10 cellular contexts compared by ENCODE assay signal in the genomic region with DNA sequence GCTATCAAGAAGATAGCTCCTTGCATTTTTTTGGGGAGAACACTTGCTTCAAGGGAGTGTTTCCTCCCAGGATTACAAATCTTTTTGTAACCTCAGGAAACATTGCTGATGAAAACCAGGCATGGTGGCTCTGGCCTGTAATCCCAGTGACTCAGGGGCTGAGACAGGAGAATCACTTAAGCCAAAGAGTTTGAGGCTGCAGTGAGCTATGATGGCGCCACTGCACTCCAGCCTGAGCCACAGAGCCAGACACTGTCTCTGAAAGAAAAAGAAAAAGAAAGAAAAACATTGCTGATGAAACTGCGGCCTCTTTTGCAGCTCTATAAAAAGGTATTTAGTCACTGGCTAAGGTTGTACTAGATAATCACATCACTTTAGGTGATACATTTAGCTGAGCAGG. TPM values are rescaled to one million over a fixed set of nuclear protein-coding genes. Genes with fewer than 3 reads are reported as not detected.
A peak's percentile ranks its signal among the peaks of the same experiment; 100 is the strongest.
DNase-seq lines count a peak whose midpoint lies in the region; ATAC-seq, FAIRE-seq and TF ChIP-seq lines count a peak whose summit lies in the region.
"Had no signal": no experiment of that assay in that cellular context is flagged by ENCODE, and none has a peak within 500 bp of the region (broad histone marks: within the 10 kb centered on the region; RNA-seq: fewer than 3 reads in every experiment).

No MANE protein-coding gene starts in this region.

- no peaks in the 10 kb centered on the region for H3K79me2 ChIP-seq in GM12878 (ENCODE audit: control insufficient read depth, insufficient read depth, low read length)

- H3K9me3 ChIP-seq in BLaER1 (peaks cover 21% of the 10 kb centered on the region), HUES48 (ENCODE audit: control insufficient read depth, insufficient read depth, low read length) (no peaks in the 10 kb centered on the region), GM12878 (replicated peaks; ENCODE audit: control insufficient read depth, insufficient read depth, low read length) (no peaks in the 10 kb centered on the region; the same call in 2 of the 3 replicates), mucosa of rectum (ENCODE audit: control insufficient read depth in 2 of 2, low read length in 2 of 2) (no peaks in the 10 kb centered on the region)

- in situ Hi-C loops in GM12878 (cut with MboI), result no loop called here

- no peak overlapping the region for H3K27ac Mint-ChIP-seq in stimulated activated effector memory CD8-positive, alpha-beta T cell treated with anti-CD3 and anti-CD28 coated beads, Interleukin-12 subunit alpha, Interleukin-12 subunit beta, amount 100 ng/mL, for 72 hours

- WGBS in GM12878 (ENCODE audit: insufficient coverage, insufficient replicate concordance, low lambda C conversion rate, missing lambda C conversion rate), result 55% methylated on average over 2 of the region's 2 CpGs

- no peak for FAIRE-seq in GM12878 (lab: Jason Lieb, UNC)
- FAIRE-seq: GM18507 had no signal

- peak overlapping the region; percentile 22; the same call in 1 of the 2 replicates for H2AFZ ChIP-seq in GM12878 (ENCODE audit: control insufficient read depth, low read depth, low read length)

- no peaks in the 10 kb centered on the region for H3K9me3 Mint-ChIP-seq in stimulated activated effector memory CD8-positive, alpha-beta T cell treated with anti-CD3 and anti-CD28 coated beads, Interleukin-12 subunit alpha, Interleukin-12 subunit beta, amount 100 ng/mL, for 72 hours

- SMC1A ChIA-PET in GM12878 (lab: Charles Lee; ENCODE audit: uncharacterized antibody, unreplicated experiment), result no interaction called here

- no peak for TF ChIP-seq POLR2A in GM12878 (IDR thresholded peaks at IDR 0.05; ENCODE audit: low read depth, low read length)

- H3K4me3 ChIP-seq in BLaER1 (peak overlapping the region; percentile 65; the same call in 1 of the 2 replicates), HUES48 (ENCODE audit: low read depth, low read length) (no peak overlapping the region), GM12878 (no peak overlapping the region), mucosa of rectum (ENCODE audit: low read length in 2 of 2) (no peak overlapping the region)

- H3K36me3 Mint-ChIP-seq in stimulated activated effector memory CD8-positive, alpha-beta T cell treated with anti-CD3 and anti-CD28 coated beads, Interleukin-12 subunit alpha, Interleukin-12 subunit beta, amount 100 ng/mL, for 72 hours, result peaks cover 3% of the 10 kb centered on the region
- H3K36me3 Mint-ChIP-seq: IgD-negative memory B cell had no signal

- POLR2A ChIA-PET in GM12878 (lab: Charles Lee), result no interaction called here

- H3K9ac ChIP-seq in BLaER1 (peak overlapping the region; percentile 98), HUES48 (ENCODE audit: low read depth, low read length) (no peak overlapping the region), GM12878 (ENCODE audit: control insufficient read depth, insufficient read depth, low read length) (no peak overlapping the region), mucosa of rectum (ENCODE audit: low read depth in 1 of 2, low read length in 2 of 2) (no peak overlapping the region)

- TF ChIP-seq CTCF in GM12878 (IDR thresholded peaks at IDR 0.05 in 2 of 3, conservative IDR thresholded peaks at IDR 0.05 in 1 of 3; ENCODE audit: control insufficient read depth in 2 of 3, extremely low read depth in 1 of 3, insufficient read depth in 1 of 3, low read depth in 3 of 3, low read length in 3 of 3), result no peak

- peak overlapping the region; percentile 85 for H3K4me2 ChIP-seq in BLaER1
- H3K4me2 ChIP-seq in GM12878 (ENCODE audit: control insufficient read depth, insufficient read depth), result no peak overlapping the region; the same call in 1 of the 2 replicates

- RAD21 ChIA-PET in GM12878 (lab: Charles Lee; ENCODE audit: unreplicated experiment), result no interaction called here

- CTCF ChIA-PET in GM12878 (lab: Yijun Ruan, JAX), result interaction anchor here (1.1 kb wide), 1 partner anchor 37 kb away, joined by 3 read pairs; no protein-coding TSS in a partner anchor

- no peak for TF ChIP-seq RAD21 in GM12878 (IDR thresholded peaks at IDR 0.05; ENCODE audit: insufficient read depth, low read depth, low read length)

- intact Hi-C loops in GM12878 (cut with micrococcal nuclease; ENCODE audit: unreplicated experiment), result no loop called here

- peak overlapping the region; percentile 99 for H3K27ac ChIP-seq in BLaER1
- H3K27ac ChIP-seq in HUES48 (ENCODE audit: low read depth, low read length), result peak overlapping the region; percentile 13
- H3K27ac ChIP-seq in GM12878 (ENCODE audit: control insufficient read depth, insufficient read depth), result no peak overlapping the region
- H3K27ac ChIP-seq in mucosa of rectum (ENCODE audit: low read depth in 2 of 2, low read length in 2 of 2), result peak overlapping the region; percentile 100

- no peaks in the 10 kb centered on the region for H3K27me3 ChIP-seq in BLaER1
- no peaks in the 10 kb centered on the region for H3K27me3 ChIP-seq in HUES48 (ENCODE audit: control insufficient read depth, insufficient read depth, low read length)
- no peaks in the 10 kb centered on the region for H3K27me3 ChIP-seq in GM12878 (replicated peaks in 1 of 2; ENCODE audit: control insufficient read depth in 2 of 2, insufficient read depth in 2 of 2, low read length in 1 of 2)
- H3K27me3 ChIP-seq in mucosa of rectum (ENCODE audit: control insufficient read depth in 2 of 2, insufficient read depth in 2 of 2, low read length in 2 of 2), result no peaks in the 10 kb centered on the region

- H4K20me1 ChIP-seq in BLaER1, result no peaks in the 10 kb centered on the region
- no peaks in the 10 kb centered on the region for H4K20me1 ChIP-seq in GM12878 (ENCODE audit: control insufficient read depth, insufficient read depth)

- H3K4me1 Mint-ChIP-seq in stimulated activated effector memory CD8-positive, alpha-beta T cell treated with anti-CD3 and anti-CD28 coated beads, Interleukin-12 subunit alpha, Interleukin-12 subunit beta, amount 100 ng/mL, for 72 hours, result peaks cover 39% of the 10 kb centered on the region

- ATAC-seq in GM12878 (no peak), HG02938 (IDR thresholded peaks at IDR 0.05; ENCODE audit: unreplicated experiment) (no peak)
- ATAC-seq in stimulated activated effector memory CD8-positive, alpha-beta T cell treated with anti-CD3 and anti-CD28 coated beads, Interleukin-12 subunit alpha, Interleukin-12 subunit beta, amount 100 ng/mL, for 72 hours, result no peak

- no peak overlapping the region for H3K4me3 Mint-ChIP-seq in stimulated activated effector memory CD8-positive, alpha-beta T cell treated with anti-CD3 and anti-CD28 coated beads, Interleukin-12 subunit alpha, Interleukin-12 subunit beta, amount 100 ng/mL, for 72 hours

- no TSS peak for BruUV-seq in GM12878 (replicated peaks; lab: Mats Ljungman, UMichigan)

- H3K36me3 ChIP-seq in BLaER1 (no peaks in the 10 kb centered on the region), HUES48 (ENCODE audit: control insufficient read depth, insufficient read depth, low read length) (no peaks in the 10 kb centered on the region), GM12878 (ENCODE audit: control insufficient read depth in 2 of 2, insufficient read depth in 2 of 2, low read length in 1 of 2) (no peaks in the 10 kb centered on the region), mucosa of rectum (ENCODE audit: control insufficient read depth in 2 of 2, insufficient read depth in 2 of 2, low read length in 2 of 2) (no peaks in the 10 kb centered on the region)

- no peak for DNase-seq in GM12878 (ENCODE audit: low read depth, low spot score)
- no peak for DNase-seq in NCI-H1436 (lab: John Stamatoyannopoulos, UW)
- no peak for DNase-seq in NCI-H1417 treated with DMSO at 0.1 percent for 48 hours (lab: John Stamatoyannopoulos, UW)
- no peak for DNase-seq in stimulated activated effector memory CD8-positive, alpha-beta T cell treated with anti-CD3 and anti-CD28 coated beads, Interleukin-12 subunit alpha, Interleukin-12 subunit beta, amount 100 ng/mL, for 72 hours (ENCODE audit: low spot score in 2 of 2)

- H3K4me1 ChIP-seq in BLaER1, result peaks cover 62% of the 10 kb centered on the region
- peaks cover 24% of the 10 kb centered on the region for H3K4me1 ChIP-seq in HUES48 (ENCODE audit: control insufficient read depth, insufficient read depth, low read length)
- H3K4me1 ChIP-seq in GM12878 (ENCODE audit: control insufficient read depth, insufficient read depth, low read length), result peaks cover 10% of the 10 kb centered on the region; the same call in 1 of the 2 replicates
- peaks cover 14 to 16% of the 10 kb centered on the region in 2 donors for H3K4me1 ChIP-seq in mucosa of rectum (ENCODE audit: control insufficient read depth in 2 of 2, insufficient read depth in 2 of 2, low read length in 2 of 2)

- TF ChIP-seq EP300 in GM12878 (IDR thresholded peaks at IDR 0.05; ENCODE audit: borderline replicate concordance in 1 of 2, control insufficient read depth in 1 of 2, low read depth in 2 of 2, low read length in 2 of 2), result no peak

RNA-seq across cellular contexts. Expression of a gene that starts 7.3 kb away (rescaled TPM):
- under 0.01 TPM in 2 replicates for total RNA-seq in GM12878 (2013; cell fraction: nucleolus; rRNA removed)
- total RNA-seq in GM12878 (2014; rRNA removed) (under 0.01 TPM in 2 replicates), GM12878 (2014; rRNA removed; fragmentation: Illumina TruSeq; extraction: Trizol) (20,946 and 25,634 TPM in 2 replicates), GM12878 (2021) (2,403 and 2,678 TPM in 2 replicates)
- polyA plus RNA-seq in GM12878 (2011; ENCODE audit: low read depth), result not detected
- polyA plus RNA-seq in GM12878 (2011; rRNA removed) (82.4 and 113 TPM in 2 replicates), GM12878 (2014; fragmentation: Illumina TruSeq; extraction: Trizol) (not detected in 2 replicates), GM12878 (2014; fragmentation: Nextera tagmentation; extraction: Ambion mirVana) (1 to 10 TPM; 4.5 to 4.9 TPM), GM12878 (2014; rRNA removed) (not detected in 2 replicates), GM12878 (2016; fragmentation: Nextera tagmentation; extraction: Ambion mirVana) (1 to 10 TPM; 2.6 to 3.6 TPM)
- under 0.01 TPM in 1 of 2 replicates, not detected in the other for polyA plus RNA-seq in GM12878 (2011; cell fraction: cytosol; rRNA removed)
- under 0.01 TPM in 2 replicates for polyA plus RNA-seq in GM12878 (2011; cell fraction: nucleus; rRNA removed)
- 66.2 TPM in 1 of 2 replicates, not detected in the other for polyA plus RNA-seq in GM12878 (2012)
- polyA minus RNA-seq in GM12878 (2011; rRNA and poly(A)+ RNA removed), result under 0.01 and 12,429 TPM in 2 replicates
- polyA minus RNA-seq in GM12878 (2011; cell fraction: cytosol; rRNA and poly(A)+ RNA removed), result 90,580 and 95,504 TPM in 2 replicates
- polyA minus RNA-seq in GM12878 (2011; cell fraction: nucleus; rRNA and poly(A)+ RNA removed), result 67,711 and 110,374 TPM in 2 replicates
- polyA plus RNA-seq: IgD-negative memory B cell had no signal

RNA-seq across cellular contexts. Expression of a gene that starts 18.7 kb away (rescaled TPM):
- 9.3 and 12.0 TPM in 2 replicates for total RNA-seq in GM12878 (2013; cell fraction: nucleolus; rRNA removed)
- 3.2 and 3.4 TPM in 2 replicates for total RNA-seq in GM12878 (2014; rRNA removed)
- 1.8 and 1.9 TPM in 2 replicates for total RNA-seq in GM12878 (2014; rRNA removed; fragmentation: Illumina TruSeq; extraction: Trizol)
- total RNA-seq in GM12878 (2021), result 3.3 and 3.4 TPM in 2 replicates
- polyA plus RNA-seq in GM12878 (2011; ENCODE audit: low read depth), result 2.2 TPM
- polyA plus RNA-seq in GM12878 (2011; rRNA removed), result 1.4 and 2.7 TPM in 2 replicates
- polyA plus RNA-seq in GM12878 (2011; cell fraction: cytosol; rRNA removed), result 2.1 and 3.4 TPM in 2 replicates
- polyA plus RNA-seq in GM12878 (2011; cell fraction: nucleus; rRNA removed), result 21.7 and 22.1 TPM in 2 replicates
- 3.6 and 6.5 TPM in 2 replicates for polyA plus RNA-seq in GM12878 (2012)
- polyA plus RNA-seq in GM12878 (2014; fragmentation: Illumina TruSeq; extraction: Trizol), result 1.0 and 3.0 TPM in 2 replicates
- polyA plus RNA-seq in GM12878 (2014; fragmentation: Nextera tagmentation; extraction: Ambion mirVana), result under 1 TPM; 0.04 to 0.05 TPM
- 5.0 and 5.5 TPM in 2 replicates for polyA plus RNA-seq in GM12878 (2014; rRNA removed)
- under 1 TPM; 0.82 to 0.84 TPM for polyA plus RNA-seq in GM12878 (2016; fragmentation: Nextera tagmentation; extraction: Ambion mirVana)
- 3.1 and 5.0 TPM in 2 replicates for polyA minus RNA-seq in GM12878 (2011; rRNA and poly(A)+ RNA removed)
- 0.52 and 0.53 TPM in 2 replicates for polyA minus RNA-seq in GM12878 (2011; cell fraction: cytosol; rRNA and poly(A)+ RNA removed)
- 4.2 and 6.5 TPM in 2 replicates for polyA minus RNA-seq in GM12878 (2011; cell fraction: nucleus; rRNA and poly(A)+ RNA removed)
